Comparison of ENCODE assay signal across 8 cellular contexts in genomic region chrX:53422091-53422914, GRCh38. TPM values are rescaled to one million over a fixed set of nuclear protein-coding genes. Genes with fewer than 3 reads are reported as not detected.
A peak's percentile ranks its signal among the peaks of the same experiment; 100 is the strongest.
DNase-seq lines count a peak whose midpoint lies in the region; ATAC-seq and TF ChIP-seq lines count a peak whose summit lies in the region.

Gene RIBC1, plus strand, starts transcription at chrX:53422873. Its CDS starts 3,404 bp downstream, at chrX:53426277.
Gene SMC1A, minus strand, starts transcription at chrX:53422654. Its CDS starts 54 bp downstream, at chrX:53422600.

- H3K4me1 ChIP-seq in mononuclear cell (ENCODE audit: insufficient read depth, low read length) = peaks cover 24% of the 10 kb centered on the region

- H3K4me3 ChIP-seq in mononuclear cell (ENCODE audit: low read length) = peak within 1 kb of the TSS; percentile 76

- no peak for TF ChIP-seq RAD21 in Ishikawa (IDR thresholded peaks at IDR 0.05; ENCODE audit: low read depth)

- H3K27me3 ChIP-seq in mononuclear cell (ENCODE audit: insufficient read depth, low read length) = no peaks in the 10 kb centered on the region

- TF ChIP-seq EP300 in Ishikawa (IDR thresholded peaks at IDR 0.05; ENCODE audit: borderline replicate concordance) = peak; percentile 22; the same call in 1 of the 2 replicates

- H3K27ac ChIP-seq in epithelial cell of prostate = peak within 1 kb of the TSS; percentile 79

- DNase-seq in DMS153 treated with DMSO at 0.1 percent for 48 hours (lab: John Stamatoyannopoulos, UW; ENCODE audit: unreplicated experiment) (peak; percentile 81), OCI-M2 (lab: John Stamatoyannopoulos, UW; ENCODE audit: unreplicated experiment) (peak; percentile 75), epithelial cell of prostate (ENCODE audit: low read depth, low spot score) (peak; percentile 85)
- DNase-seq in activated T-cell treated with anti-CD3 and anti-CD28 coated beads, Interleukin-2, amount 50 U/mL, for 1 hour = peak; percentile 97
- peak; percentile 90 to 96 for DNase-seq in stimulated activated CD8-positive, alpha-beta memory T cell treated with anti-CD3 and anti-CD28 coated beads, Interleukin-2, amount 100 ng/mL, for 48 hours (ENCODE audit: low read depth in 2 of 2)

- no peaks in the 10 kb centered on the region for H3K9me3 ChIP-seq in mononuclear cell (ENCODE audit: low read depth, low read length)

- peak; percentile 92 for ATAC-seq in GM21619 (IDR thresholded peaks at IDR 0.05; ENCODE audit: unreplicated experiment)

TF ChIP-seq in Ishikawa, 13 proteins besides CTCF, POLR2A, EP300 and RAD21:
- TF ChIP-seq MAX (IDR thresholded peaks at IDR 0.05) = peak; percentile 54; the same call in 1 of the 2 replicates
- no peak for TF ChIP-seq ZBTB7A (IDR thresholded peaks at IDR 0.05; ENCODE audit: low read depth)
- peak; percentile 60; the same call in 1 of the 2 replicates for TF ChIP-seq TAF1 (IDR thresholded peaks at IDR 0.05; ENCODE audit: low read depth)
- no peak for TF ChIP-seq REST (IDR thresholded peaks at IDR 0.05; ENCODE audit: low read depth)

RNA-seq across cellular contexts. Expression of gene RIBC1, which starts in this region (rescaled TPM):
- total RNA-seq in mononuclear cell = 1.0 TPM

RNA-seq across cellular contexts. Expression of gene SMC1A, which starts in this region (rescaled TPM):
- 27.6 TPM for total RNA-seq in mononuclear cell

Comparison
In these comparisons a context has a peak if more than half of its experiments do, and no peak if none do; other contexts are left out.
1. Peak in every context shown above with its lines: DNase-seq, ATAC-seq, H3K4me3 ChIP-seq and H3K27ac ChIP-seq.